1 cellular context compared by ENCODE assay signal in genomic region chr19:35722461-35722860, GRCh38.
A peak's percentile ranks its signal among the peaks of the same experiment; 100 is the strongest.
TF ChIP-seq lines count a peak whose summit lies in the region.

No MANE protein-coding gene starts in this region.

TF ChIP-seq in HepG2, 621 proteins besides CTCF, POLR2A, EP300 and RAD21:
- no peak for TF ChIP-seq RCOR2 (CRISPR knock-in tag; IDR thresholded peaks at IDR 0.05)
- peak; percentile 41 for TF ChIP-seq RBFOX2 (IDR thresholded peaks at IDR 0.05; ENCODE audit: low read depth, low read length)
- TF ChIP-seq SIN3B (IDR thresholded peaks at IDR 0.05; ENCODE audit: low read length) = no peak
- no peak for TF ChIP-seq ZBTB39 (CRISPR knock-in tag; IDR thresholded peaks at IDR 0.05)
- peak; percentile 47 for TF ChIP-seq AGO2 (optimal IDR thresholded peaks at IDR 0.05; ENCODE audit: low read depth, low read length)
- TF ChIP-seq ZNF562 (CRISPR knock-in tag; IDR thresholded peaks at IDR 0.05; ENCODE audit: borderline replicate concordance) = no peak
